In the genomic region with DNA sequence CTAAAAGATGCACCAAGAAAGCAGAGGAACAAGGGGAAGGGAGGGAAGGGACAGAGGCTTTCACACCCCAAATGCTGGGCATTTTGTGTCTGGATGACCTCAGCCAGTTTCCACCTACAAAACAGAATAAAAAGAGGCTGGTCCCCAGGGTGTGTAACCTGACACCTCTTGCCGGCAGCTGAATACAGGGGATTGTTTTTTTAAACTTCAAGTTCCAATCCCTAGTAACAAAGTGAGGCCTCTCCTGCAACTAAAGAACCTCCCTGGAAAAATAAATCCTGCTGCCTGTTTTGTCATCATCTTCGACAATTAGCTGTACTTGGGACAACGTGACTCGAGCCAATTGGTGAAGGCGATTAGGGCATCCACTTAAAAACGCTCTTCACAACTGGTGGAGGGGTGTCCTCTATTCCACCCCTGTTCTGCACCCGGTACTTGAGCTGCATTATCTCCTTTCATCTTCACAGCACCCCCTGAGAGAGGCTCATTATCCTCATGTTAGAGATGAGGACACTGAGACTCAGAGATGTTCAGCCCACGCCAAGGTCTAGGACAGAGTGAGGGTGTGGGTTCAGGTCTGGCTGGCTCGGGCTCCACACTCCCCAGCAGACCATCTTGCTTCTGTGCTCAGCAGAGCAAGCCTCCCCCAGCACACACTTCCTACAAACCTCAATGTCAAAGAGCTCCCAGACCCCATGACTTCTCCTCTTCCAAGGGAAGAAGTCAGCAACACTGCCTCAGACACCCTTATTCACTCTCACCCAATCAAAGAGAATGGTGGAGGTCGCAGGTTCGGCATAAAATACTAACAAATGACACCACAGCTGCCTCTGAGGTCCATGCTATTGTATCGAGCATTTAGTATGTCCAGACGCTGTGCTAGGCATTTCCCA, we compare ENCODE assay signal across 9 cellular contexts. TPM values are rescaled to one million over a fixed set of nuclear protein-coding genes. Genes with fewer than 3 reads are reported as not detected.
A peak's percentile ranks its signal among the peaks of the same experiment; 100 is the strongest.
DNase-seq lines count a peak whose midpoint lies in the region; ATAC-seq, FAIRE-seq and TF ChIP-seq lines count a peak whose summit lies in the region.
"Had no signal": no experiment of that assay in that cellular context is flagged by ENCODE, and none has a peak within 500 bp of the region (broad histone marks: within the 10 kb centered on the region; RNA-seq: fewer than 3 reads in every experiment).

No MANE protein-coding gene starts in this region.

- H3K4me3 Mint-ChIP-seq in CD8-positive, alpha-beta T cell = peak overlapping the region; percentile 80
- H3K4me3 Mint-ChIP-seq in endothelial cell (ENCODE audit: unreplicated experiment) = peak overlapping the region; percentile 70

- ATAC-seq in CD8-positive, alpha-beta T cell = peak; percentile 20
- ATAC-seq in PC-3 (peak; percentile 92), pancreas (peak; percentile 68 to 89 (median 81)), HG02852 (IDR thresholded peaks at IDR 0.05; ENCODE audit: unreplicated experiment) (no peak)

- peaks cover 96% of the 10 kb centered on the region for H3K4me1 ChIP-seq in CD8-positive, alpha-beta T cell (ENCODE audit: insufficient read depth, low read length)
- H3K4me1 ChIP-seq in PC-3 (ENCODE audit: insufficient read depth, low read length) (peaks cover 11% of the 10 kb centered on the region), pancreas (peaks cover 7 to 12% (median 7%) of the 10 kb centered on the region in 3 donors)

- H3K9ac ChIP-seq in PC-3 (ENCODE audit: low read length) = no peak overlapping the region

- no peak overlapping the region for H3K4me2 ChIP-seq in PC-3 (ENCODE audit: low read length)

- no peak overlapping the region for H2AFZ ChIP-seq in PC-3 (ENCODE audit: low read length)

- no peaks in the 10 kb centered on the region for H3F3A ChIP-seq in PC-3 (ENCODE audit: low read length, unreplicated experiment)

- no peaks in the 10 kb centered on the region for H3K27me3 ChIP-seq in CD8-positive, alpha-beta T cell (ENCODE audit: insufficient read depth, low read length)
- no peaks in the 10 kb centered on the region for H3K27me3 ChIP-seq in PC-3 (ENCODE audit: low read length)
- no peaks in the 10 kb centered on the region for H3K27me3 ChIP-seq in pancreas

- CTCF ChIA-PET in CD8-positive, alpha-beta T cell (lab: Charles Lee) = interaction anchor here (0.5 to 2.4 kb wide), 7 partner anchors 10 to 90 kb away, joined by 3 to 12 read pairs (median 4); no protein-coding TSS in a partner anchor
- CTCF ChIA-PET in PC-3 (lab: Charles Lee) = no interaction called here

- no peaks in the 10 kb centered on the region for H3K9me3 ChIP-seq in CD8-positive, alpha-beta T cell (ENCODE audit: low read length)
- H3K9me3 ChIP-seq in PC-3 (ENCODE audit: low read length) = no peaks in the 10 kb centered on the region
- no peaks in the 10 kb centered on the region for H3K9me3 ChIP-seq in pancreas

- peak overlapping the region; percentile 25 for H3K27ac ChIP-seq in CD8-positive, alpha-beta T cell (ENCODE audit: low read depth, low read length)
- no peak overlapping the region for H3K27ac ChIP-seq in PC-3 (ENCODE audit: low read length)
- H3K27ac ChIP-seq in pancreas = peak overlapping the region in 3 of 4 donors; percentile 3 to 37 (median 14)
- peak overlapping the region in 1 of 2 donors; percentile 54 for H3K27ac ChIP-seq in coronary artery
- H3K27ac ChIP-seq: epithelial cell of prostate had no signal

- H3K9me2 ChIP-seq in PC-3 (replicated peaks; ENCODE audit: low read length) = no peaks in the 10 kb centered on the region

- no peaks in the 10 kb centered on the region for H3K9me3 Mint-ChIP-seq in CD8-positive, alpha-beta T cell
- no peaks in the 10 kb centered on the region for H3K9me3 Mint-ChIP-seq in endothelial cell (ENCODE audit: unreplicated experiment)

- H3K27ac Mint-ChIP-seq in CD8-positive, alpha-beta T cell = peak overlapping the region; percentile 94
- H3K27ac Mint-ChIP-seq in endothelial cell (ENCODE audit: unreplicated experiment) = peak overlapping the region; percentile 30

- peaks cover 88% of the 10 kb centered on the region for H3K4me1 Mint-ChIP-seq in CD8-positive, alpha-beta T cell (ENCODE audit: low read depth)
- peaks cover 60% of the 10 kb centered on the region for H3K4me1 Mint-ChIP-seq in endothelial cell (ENCODE audit: unreplicated experiment)

- peak in 2 of 7 experiments; percentile 8 to 25 for DNase-seq in CD8-positive, alpha-beta T cell
- DNase-seq in HT1080 (ENCODE audit: low read depth) (peak; percentile 58), PC-3 (peak; percentile 56), endothelial cell (ENCODE audit: low spot score) (no peak), pancreas (no peak), coronary artery (ENCODE audit: low spot score) (no peak)
- DNase-seq in central memory CD4-positive, alpha-beta T cell = no peak

- no TSS peak for BruUV-seq in PC-3 (replicated peaks; lab: Mats Ljungman, UMichigan)

- H4K20me1 ChIP-seq in PC-3 (ENCODE audit: low read length) = no peaks in the 10 kb centered on the region

- 53 to 59% methylated on average over 13 of the region's 13 CpGs for WGBS in pancreas, 2 donors

- peak overlapping the region; percentile 31 for H3K4me3 ChIP-seq in CD8-positive, alpha-beta T cell (ENCODE audit: low read depth, low read length)
- no peak overlapping the region for H3K4me3 ChIP-seq in PC-3 (ENCODE audit: low read length)
- H3K4me3 ChIP-seq in pancreas = no peak overlapping the region
- H3K4me3 ChIP-seq in coronary artery = no peak overlapping the region

- no peak for FAIRE-seq in pancreas (lab: Jason Lieb, UNC)

- H3K36me3 Mint-ChIP-seq in CD8-positive, alpha-beta T cell = peaks cover 86% of the 10 kb centered on the region
- H3K36me3 Mint-ChIP-seq in endothelial cell (ENCODE audit: low read depth, unreplicated experiment) = peaks cover 60% of the 10 kb centered on the region

- H3K36me3 ChIP-seq in CD8-positive, alpha-beta T cell (ENCODE audit: insufficient read depth, low read length) = peaks cover 17% of the 10 kb centered on the region
- H3K36me3 ChIP-seq in PC-3 (ENCODE audit: low read depth, low read length) = peaks cover 2% of the 10 kb centered on the region; the same call in 1 of the 2 replicates
- H3K36me3 ChIP-seq in pancreas = no peaks in the 10 kb centered on the region

- intact Hi-C loops in CD8-positive, alpha-beta T cell (cut with DNase I, micrococcal nuclease) = loop anchor here in 1 of 2 experiments (1.0 kb wide), 1 partner anchor 8 kb away; no protein-coding TSS in a partner anchor
- intact Hi-C loops in PC-3 (cut with micrococcal nuclease) (no loop called here), pancreas (cut with DNase I) (no loop called here)

- POLR2A ChIA-PET in CD8-positive, alpha-beta T cell (lab: Charles Lee) = interaction anchor here (0.8 to 2.1 kb wide), 7 partner anchors 9 to 70 kb away, joined by 3 to 8 read pairs (median 3); no protein-coding TSS in a partner anchor
- POLR2A ChIA-PET in PC-3 (lab: Charles Lee; ENCODE audit: unreplicated experiment) = no interaction called here

- no peaks in the 10 kb centered on the region for H3K27me3 Mint-ChIP-seq in CD8-positive, alpha-beta T cell (ENCODE audit: low read depth)
- peaks cover 12% of the 10 kb centered on the region for H3K27me3 Mint-ChIP-seq in endothelial cell (ENCODE audit: unreplicated experiment)

- H3K79me2 ChIP-seq in PC-3 (ENCODE audit: low read length) = peaks cover 26% of the 10 kb centered on the region

- TF ChIP-seq CTCF in CD8-positive, alpha-beta T cell (IDR thresholded peaks at IDR 0.05) = no peak
- TF ChIP-seq CTCF in PC-3 (conservative IDR thresholded peaks at IDR 0.05; ENCODE audit: low read depth, low read length) (no peak), endothelial cell (IDR thresholded peaks at IDR 0.05; ENCODE audit: unreplicated experiment) (no peak), pancreas (IDR thresholded peaks at IDR 0.05) (no peak), coronary artery (IDR thresholded peaks at IDR 0.05) (no peak)

RNA-seq across cellular contexts. Expression of gene ITPKB, which starts 15.2 kb away (rescaled TPM):
- total RNA-seq in CD8-positive, alpha-beta T cell = 100 to 1,000 TPM; 504 to 516 TPM
- total RNA-seq in HT1080 (2014; rRNA removed; shearing (Covaris generic)) = 5.8 and 8.0 TPM in 2 replicates
- polyA plus RNA-seq in HT1080 (2015; cell fraction: cytosol; rRNA removed) = 5.5 and 7.0 TPM in 2 replicates
- polyA plus RNA-seq in HT1080 (2015; cell fraction: nucleus; rRNA removed) = 19.9 and 20.5 TPM in 2 replicates
- total RNA-seq in PC-3 (2014; rRNA removed) = 17.7 and 24.1 TPM in 2 replicates
- total RNA-seq in endothelial cell (ENCODE audit: unreplicated experiment) = 144 TPM
- total RNA-seq in pancreas = 10 to 100 TPM in 1 of 6 donors, 1 to 10 TPM in 5; 5.0 to 13.9 (median 5.9) TPM
- polyA plus RNA-seq in pancreas = 1 to 10 TPM; 3.8 to 4.6 TPM

Comparison
In these comparisons a context has a peak if more than half of its experiments do, and no peak if none do; other contexts are left out.
1. DNase-seq: peak in HT1080 (single experiment) and PC-3 (single experiment); none in endothelial cell (single experiment), pancreas (0 of 6), coronary artery (single experiment) and central memory CD4-positive, alpha-beta T cell (single experiment).